ENCODE assay signal across 16 cellular contexts in the genomic region with DNA sequence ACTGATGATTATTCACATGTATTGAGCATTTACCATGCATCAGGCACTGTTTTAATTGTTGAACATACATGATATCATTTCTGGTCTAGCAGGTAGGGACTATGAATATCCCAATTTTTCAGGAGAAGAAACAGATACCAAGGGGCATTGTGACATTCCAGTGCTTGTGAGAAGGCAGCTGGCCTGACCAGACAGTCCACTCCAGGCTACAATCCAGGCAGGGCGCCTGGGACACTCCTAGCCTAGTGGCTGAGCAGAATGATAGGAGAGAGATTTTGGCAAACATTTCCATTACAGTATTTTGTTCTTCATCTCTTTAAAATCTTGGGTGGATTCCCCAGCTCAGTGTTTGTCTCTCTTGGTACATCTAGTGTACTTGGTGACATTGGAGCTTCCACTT.
"Had no signal": no experiment of that assay in that cellular context is flagged by ENCODE, and none has a peak within 500 bp of the region (broad histone marks: within the 10 kb centered on the region; RNA-seq: fewer than 3 reads in every experiment).

No MANE protein-coding gene starts in this region.

- H3K27ac Mint-ChIP-seq: natural killer cell, type B pancreatic cell had no signal

- DNase-seq: esophagus squamous epithelium; kidney; left cardiac atrium; natural killer cell; sigmoid colon; stimulated activated CD4-positive, alpha-beta T cell treated with anti-CD3 and anti-CD28 coated beads, Interleukin-12 subunit alpha, Interleukin-12 subunit beta, amount 100 ng/mL, for 4 hours; stimulated activated naive CD4-positive, alpha-beta T cell had no signal

- H3K9me3 Mint-ChIP-seq: natural killer cell, type B pancreatic cell had no signal

- H3K9me3 ChIP-seq: colonic mucosa, esophagus squamous epithelium had no signal

- H3K36me3 Mint-ChIP-seq: natural killer cell had no signal

- ATAC-seq: gastroesophageal sphincter, natural killer cell had no signal

- H3K4me1 ChIP-seq: colonic mucosa, gastroesophageal sphincter, sigmoid colon, stomach had no signal

- H3K36me3 ChIP-seq: colonic mucosa, esophagus squamous epithelium, sigmoid colon, stomach, thoracic aorta had no signal

- H3K4me1 Mint-ChIP-seq: natural killer cell had no signal

- H3K27ac ChIP-seq: colonic mucosa, esophagus squamous epithelium, gastroesophageal sphincter, sigmoid colon, stomach, thoracic aorta had no signal

- H3K4me3 ChIP-seq: colonic mucosa, esophagus squamous epithelium, gastroesophageal sphincter, lung, sigmoid colon, stomach, thoracic aorta had no signal

- H3K4me3 Mint-ChIP-seq: natural killer cell, neural crest cell, type B pancreatic cell had no signal

- H3K27me3 Mint-ChIP-seq: type B pancreatic cell had no signal

- FAIRE-seq: kidney, small intestine, urothelium cell line had no signal

- H3K27me3 ChIP-seq: colonic mucosa, esophagus squamous epithelium, gastroesophageal sphincter, sigmoid colon, stomach had no signal
